1 cellular context compared by ENCODE assay signal in the genomic region with DNA sequence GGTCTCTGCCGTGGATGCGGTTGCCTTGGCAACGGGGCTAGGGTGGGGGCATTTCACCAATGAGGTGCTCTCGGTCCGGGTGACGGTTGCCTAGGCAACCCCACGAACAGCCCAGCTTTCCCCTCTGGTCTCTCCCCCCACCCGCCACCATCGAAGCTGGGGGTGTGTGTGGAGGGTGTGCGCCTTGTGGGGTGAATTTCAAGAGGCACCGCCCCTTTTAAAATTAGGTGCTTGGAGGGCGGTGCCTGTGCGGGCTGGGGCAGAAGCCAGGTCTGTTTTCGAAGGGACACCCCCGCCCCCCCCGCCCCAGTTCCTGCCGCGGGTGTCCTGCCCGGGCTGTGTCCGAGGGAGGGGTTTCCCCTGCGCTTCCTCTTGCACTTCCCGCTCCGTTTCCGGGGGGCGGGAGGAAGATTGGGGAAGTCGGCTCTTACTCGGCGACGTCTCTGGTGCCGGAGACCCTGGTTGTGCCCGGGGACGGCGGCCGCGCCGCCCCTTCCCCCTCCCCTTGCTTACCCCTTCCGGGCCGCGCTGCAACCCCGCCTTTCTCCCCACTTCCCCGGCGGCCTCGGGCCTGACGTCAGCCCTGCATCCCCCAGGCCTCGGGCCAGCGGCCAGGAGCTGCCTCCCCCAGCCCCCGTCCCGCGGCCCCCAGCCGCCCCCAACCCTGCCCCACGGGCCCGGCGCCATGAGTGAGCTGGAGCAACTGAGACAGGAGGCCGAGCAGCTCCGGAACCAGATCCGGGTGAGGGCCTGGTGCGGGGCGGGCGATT.
TF ChIP-seq lines count a peak whose summit lies in the region.

No MANE protein-coding gene starts in this region.

TF ChIP-seq in SK-N-SH, 30 proteins besides CTCF, POLR2A, EP300 and RAD21 (continued from another document):
- TF ChIP-seq, protein P1, sequence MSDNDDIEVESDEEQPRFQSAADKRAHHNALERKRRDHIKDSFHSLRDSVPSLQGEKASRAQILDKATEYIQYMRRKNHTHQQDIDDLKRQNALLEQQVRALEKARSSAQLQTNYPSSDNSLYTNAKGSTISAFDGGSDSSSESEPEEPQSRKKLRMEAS (IDR thresholded peaks at IDR 0.05; ENCODE audit: low read depth): peak; percentile 39; the same call in 1 of the 2 replicates
- no peak for TF ChIP-seq FOXJ3 (CRISPR knock-in tag; IDR thresholded peaks at IDR 0.05)
- TF ChIP-seq GABPA (IDR thresholded peaks at IDR 0.05; ENCODE audit: low read depth): peak; percentile 72
- TF ChIP-seq TEAD4 (IDR thresholded peaks at IDR 0.05; ENCODE audit: borderline replicate concordance, insufficient read depth): no peak
- TF ChIP-seq ELF1 (IDR thresholded peaks at IDR 0.05): peak; percentile 60
- TF ChIP-seq GATA2 (CRISPR knock-in tag; IDR thresholded peaks at IDR 0.05): no peak
- peak; percentile 12; the same call in 1 of the 2 replicates for TF ChIP-seq TAF1 (IDR thresholded peaks at IDR 0.05; ENCODE audit: borderline replicate concordance, low read depth, low read length)
- TF ChIP-seq FOXM1 (IDR thresholded peaks at IDR 0.05; ENCODE audit: low read depth): no peak
- TF ChIP-seq, protein P2, sequence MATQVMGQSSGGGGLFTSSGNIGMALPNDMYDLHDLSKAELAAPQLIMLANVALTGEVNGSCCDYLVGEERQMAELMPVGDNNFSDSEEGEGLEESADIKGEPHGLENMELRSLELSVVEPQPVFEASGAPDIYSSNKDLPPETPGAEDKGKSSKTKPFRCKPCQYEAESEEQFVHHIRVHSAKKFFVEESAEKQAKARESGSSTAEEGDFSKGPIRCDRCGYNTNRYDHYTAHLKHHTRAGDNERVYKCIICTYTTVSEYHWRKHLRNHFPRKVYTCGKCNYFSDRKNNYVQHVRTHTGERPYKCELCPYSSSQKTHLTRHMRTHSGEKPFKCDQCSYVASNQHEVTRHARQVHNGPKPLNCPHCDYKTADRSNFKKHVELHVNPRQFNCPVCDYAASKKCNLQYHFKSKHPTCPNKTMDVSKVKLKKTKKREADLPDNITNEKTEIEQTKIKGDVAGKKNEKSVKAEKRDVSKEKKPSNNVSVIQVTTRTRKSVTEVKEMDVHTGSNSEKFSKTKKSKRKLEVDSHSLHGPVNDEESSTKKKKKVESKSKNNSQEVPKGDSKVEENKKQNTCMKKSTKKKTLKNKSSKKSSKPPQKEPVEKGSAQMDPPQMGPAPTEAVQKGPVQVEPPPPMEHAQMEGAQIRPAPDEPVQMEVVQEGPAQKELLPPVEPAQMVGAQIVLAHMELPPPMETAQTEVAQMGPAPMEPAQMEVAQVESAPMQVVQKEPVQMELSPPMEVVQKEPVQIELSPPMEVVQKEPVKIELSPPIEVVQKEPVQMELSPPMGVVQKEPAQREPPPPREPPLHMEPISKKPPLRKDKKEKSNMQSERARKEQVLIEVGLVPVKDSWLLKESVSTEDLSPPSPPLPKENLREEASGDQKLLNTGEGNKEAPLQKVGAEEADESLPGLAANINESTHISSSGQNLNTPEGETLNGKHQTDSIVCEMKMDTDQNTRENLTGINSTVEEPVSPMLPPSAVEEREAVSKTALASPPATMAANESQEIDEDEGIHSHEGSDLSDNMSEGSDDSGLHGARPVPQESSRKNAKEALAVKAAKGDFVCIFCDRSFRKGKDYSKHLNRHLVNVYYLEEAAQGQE (IDR thresholded peaks at IDR 0.05; ENCODE audit: low read depth, low read length): no peak
- TF ChIP-seq FOSL2 (IDR thresholded peaks at IDR 0.05; ENCODE audit: borderline replicate concordance, low read depth): no peak
- peak; percentile 64 for TF ChIP-seq MXI1 (IDR thresholded peaks at IDR 0.05; ENCODE audit: low read depth, low read length)
- TF ChIP-seq, protein P3, sequence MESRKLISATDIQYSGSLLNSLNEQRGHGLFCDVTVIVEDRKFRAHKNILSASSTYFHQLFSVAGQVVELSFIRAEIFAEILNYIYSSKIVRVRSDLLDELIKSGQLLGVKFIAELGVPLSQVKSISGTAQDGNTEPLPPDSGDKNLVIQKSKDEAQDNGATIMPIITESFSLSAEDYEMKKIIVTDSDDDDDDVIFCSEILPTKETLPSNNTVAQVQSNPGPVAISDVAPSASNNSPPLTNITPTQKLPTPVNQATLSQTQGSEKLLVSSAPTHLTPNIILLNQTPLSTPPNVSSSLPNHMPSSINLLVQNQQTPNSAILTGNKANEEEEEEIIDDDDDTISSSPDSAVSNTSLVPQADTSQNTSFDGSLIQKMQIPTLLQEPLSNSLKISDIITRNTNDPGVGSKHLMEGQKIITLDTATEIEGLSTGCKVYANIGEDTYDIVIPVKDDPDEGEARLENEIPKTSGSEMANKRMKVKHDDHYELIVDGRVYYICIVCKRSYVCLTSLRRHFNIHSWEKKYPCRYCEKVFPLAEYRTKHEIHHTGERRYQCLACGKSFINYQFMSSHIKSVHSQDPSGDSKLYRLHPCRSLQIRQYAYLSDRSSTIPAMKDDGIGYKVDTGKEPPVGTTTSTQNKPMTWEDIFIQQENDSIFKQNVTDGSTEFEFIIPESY (IDR thresholded peaks at IDR 0.05; ENCODE audit: borderline replicate concordance, low read depth): no peak
- no peak for TF ChIP-seq SMC3 (IDR thresholded peaks at IDR 0.05; ENCODE audit: low read depth, low read length)
- no peak for TF ChIP-seq NRF1 (IDR thresholded peaks at IDR 0.05; ENCODE audit: low read depth, low read length)
- peak; percentile 89 for TF ChIP-seq SIN3A (IDR thresholded peaks at IDR 0.05; ENCODE audit: borderline replicate concordance, low read depth, low read length)
- no peak for TF ChIP-seq MEF2A (IDR thresholded peaks at IDR 0.05; ENCODE audit: borderline replicate concordance, low read depth)
- peak; percentile 21 for TF ChIP-seq CHD2 (IDR thresholded peaks at IDR 0.05; ENCODE audit: low read length, partially characterized antibody)
- TF ChIP-seq RFX5 (IDR thresholded peaks at IDR 0.05; ENCODE audit: low read length): 0 out of 2 replicates have a peak, but pooled peaks have one; percentile 50
- peak; percentile 13; the same call in 1 of the 2 replicates for TF ChIP-seq NFIC (IDR thresholded peaks at IDR 0.05; ENCODE audit: borderline replicate concordance)
- no peak for TF ChIP-seq YY1 (IDR thresholded peaks at IDR 0.05; ENCODE audit: low read depth)
- TF ChIP-seq, protein P4, sequence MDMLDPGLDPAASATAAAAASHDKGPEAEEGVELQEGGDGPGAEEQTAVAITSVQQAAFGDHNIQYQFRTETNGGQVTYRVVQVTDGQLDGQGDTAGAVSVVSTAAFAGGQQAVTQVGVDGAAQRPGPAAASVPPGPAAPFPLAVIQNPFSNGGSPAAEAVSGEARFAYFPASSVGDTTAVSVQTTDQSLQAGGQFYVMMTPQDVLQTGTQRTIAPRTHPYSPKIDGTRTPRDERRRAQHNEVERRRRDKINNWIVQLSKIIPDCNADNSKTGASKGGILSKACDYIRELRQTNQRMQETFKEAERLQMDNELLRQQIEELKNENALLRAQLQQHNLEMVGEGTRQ (IDR thresholded peaks at IDR 0.05; ENCODE audit: borderline replicate concordance, low read depth, low read length): no peak
- TF ChIP-seq, protein P5, sequence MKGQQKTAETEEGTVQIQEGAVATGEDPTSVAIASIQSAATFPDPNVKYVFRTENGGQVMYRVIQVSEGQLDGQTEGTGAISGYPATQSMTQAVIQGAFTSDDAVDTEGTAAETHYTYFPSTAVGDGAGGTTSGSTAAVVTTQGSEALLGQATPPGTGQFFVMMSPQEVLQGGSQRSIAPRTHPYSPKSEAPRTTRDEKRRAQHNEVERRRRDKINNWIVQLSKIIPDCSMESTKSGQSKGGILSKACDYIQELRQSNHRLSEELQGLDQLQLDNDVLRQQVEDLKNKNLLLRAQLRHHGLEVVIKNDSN (IDR thresholded peaks at IDR 0.05; ENCODE audit: borderline replicate concordance, low read depth): no peak
- no peak for TF ChIP-seq EZH2phosphoT487 (IDR thresholded peaks at IDR 0.05; ENCODE audit: borderline replicate concordance, low read depth)
- TF ChIP-seq, protein P6, sequence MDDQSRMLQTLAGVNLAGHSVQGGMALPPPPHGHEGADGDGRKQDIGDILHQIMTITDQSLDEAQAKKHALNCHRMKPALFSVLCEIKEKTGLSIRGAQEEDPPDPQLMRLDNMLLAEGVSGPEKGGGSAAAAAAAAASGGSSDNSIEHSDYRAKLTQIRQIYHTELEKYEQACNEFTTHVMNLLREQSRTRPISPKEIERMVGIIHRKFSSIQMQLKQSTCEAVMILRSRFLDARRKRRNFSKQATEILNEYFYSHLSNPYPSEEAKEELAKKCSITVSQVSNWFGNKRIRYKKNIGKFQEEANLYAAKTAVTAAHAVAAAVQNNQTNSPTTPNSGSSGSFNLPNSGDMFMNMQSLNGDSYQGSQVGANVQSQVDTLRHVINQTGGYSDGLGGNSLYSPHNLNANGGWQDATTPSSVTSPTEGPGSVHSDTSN (IDR thresholded peaks at IDR 0.05): no peak; the same call in 1 of the 2 replicates
- no peak; the same call in 1 of the 2 replicates for TF ChIP-seq POLR2AphosphoS5 (IDR thresholded peaks at IDR 0.05; ENCODE audit: low read depth, low read length)
- TF ChIP-seq, protein P7, sequence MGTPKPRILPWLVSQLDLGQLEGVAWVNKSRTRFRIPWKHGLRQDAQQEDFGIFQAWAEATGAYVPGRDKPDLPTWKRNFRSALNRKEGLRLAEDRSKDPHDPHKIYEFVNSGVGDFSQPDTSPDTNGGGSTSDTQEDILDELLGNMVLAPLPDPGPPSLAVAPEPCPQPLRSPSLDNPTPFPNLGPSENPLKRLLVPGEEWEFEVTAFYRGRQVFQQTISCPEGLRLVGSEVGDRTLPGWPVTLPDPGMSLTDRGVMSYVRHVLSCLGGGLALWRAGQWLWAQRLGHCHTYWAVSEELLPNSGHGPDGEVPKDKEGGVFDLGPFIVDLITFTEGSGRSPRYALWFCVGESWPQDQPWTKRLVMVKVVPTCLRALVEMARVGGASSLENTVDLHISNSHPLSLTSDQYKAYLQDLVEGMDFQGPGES (IDR thresholded peaks at IDR 0.05; ENCODE audit: low read depth, low read length): no peak
- no peak for TF ChIP-seq JUND (IDR thresholded peaks at IDR 0.05)
- no peak; the same call in 1 of the 2 replicates for TF ChIP-seq RCOR1 (IDR thresholded peaks at IDR 0.05; ENCODE audit: low read length)
